In genomic region chr11:78783301-78783700, GRCh38 we compare ENCODE assay signal across 20 cellular contexts.
"Had no signal": no experiment of that assay in that cellular context is flagged by ENCODE, and none has a peak within 500 bp of the region (broad histone marks: within the 10 kb centered on the region; RNA-seq: fewer than 3 reads in every experiment).

No MANE protein-coding gene starts in this region.

- H3K4me3 ChIP-seq: SK-N-MC had no signal

- H3K27ac ChIP-seq: SK-N-MC, VCaP had no signal

- DNase-seq: activated CD4-positive, alpha-beta memory T cell treated with anti-CD3 and anti-CD28 coated beads, Interleukin-2, amount 10 ng/mL, durations not matched to agents 7 days and 5 days; activated CD4-positive, alpha-beta T cell treated with anti-CD3 and anti-CD28 coated beads, Interleukin-2, amount 50 U/mL, for 1 hour; activated CD4-positive, CD25-positive, alpha-beta regulatory T cell; activated gamma-delta T cell treated with Interleukin-2 at 50 U/mL for 16 hours; activated naive CD4-positive, alpha-beta T cell treated with anti-CD3 and anti-CD28 coated beads, Interleukin-2, amount 10 ng/mL, durations not matched to agents 7 days and 5 days; activated naive CD8-positive, alpha-beta T cell treated with anti-CD3 and anti-CD28 coated beads for 36 hours; activated T-cell treated with anti-CD3 and anti-CD28 coated beads for 4 hours; activated T-cell treated with anti-CD3 and anti-CD28 coated beads, Interleukin-2, amount 50 U/mL, for 48 hours; KG1; NCI-H1092; NCI-H1930; NCI-H2171; NCI-H226; NCI-H69; SIG-M5; T-cell; T-helper 2 cell; T1000 had no signal
